In genomic region chr4:38366451-38366850, GRCh38 we compare ENCODE assay signal across 14 cellular contexts.
A peak's percentile ranks its signal among the peaks of the same experiment; 100 is the strongest.
DNase-seq lines count a peak whose midpoint lies in the region; ATAC-seq lines count a peak whose summit lies in the region.
"Had no signal": no experiment of that assay in that cellular context is flagged by ENCODE, and none has a peak within 500 bp of the region (broad histone marks: within the 10 kb centered on the region; RNA-seq: fewer than 3 reads in every experiment).

No MANE protein-coding gene starts in this region.

- DNase-seq in Caki2 (ENCODE audit: low read depth) (peak; percentile 44), NCI-H69 (lab: John Stamatoyannopoulos, UW) (peak; percentile 51), myocyte (ENCODE audit: low read depth) (peak; percentile 37), MV-4-11 (lab: John Stamatoyannopoulos, UW) (no peak), UCSD-AML1 (lab: John Stamatoyannopoulos, UW; ENCODE audit: unreplicated experiment) (no peak)
- DNase-seq in T-helper 2 cell treated with Interferon-gamma antibody and Interleukin-4, amounts not matched to agents 5 μg/mL and 100 μg/mL, for 36 hours (ENCODE audit: low spot score): no peak
- DNase-seq: activated CD8-positive, alpha-beta memory T cell treated with anti-CD3 and anti-CD28 coated beads, Interleukin-2, amount 50 U/mL, for 48 hours; naive B cell; NCI-H524 treated with DMSO at 0.1 percent for 48 hours; SIG-M5; spleen had no signal

- in situ Hi-C loops in Caki2 (cut with HindIII; ENCODE audit: low pct_unique_long_range_greater_than_20kb, low sequenced_read_pairs): no loop called here

- peaks cover 4% of the 10 kb centered on the region for H3K27me3 Mint-ChIP-seq in T-helper 2 cell treated with Interferon-gamma antibody and Interleukin-4, amounts not matched to agents 5 μg/mL and 100 μg/mL, for 36 hours (ENCODE audit: low read depth)

- peak; percentile 63 for ATAC-seq in esophagus mucosa
- ATAC-seq in HG02678 (IDR thresholded peaks at IDR 0.05; ENCODE audit: unreplicated experiment): no peak

- H3K36me3 Mint-ChIP-seq in T-helper 2 cell treated with Interferon-gamma antibody and Interleukin-4, amounts not matched to agents 5 μg/mL and 100 μg/mL, for 36 hours (ENCODE audit: low read depth): no peaks in the 10 kb centered on the region
- H3K36me3 Mint-ChIP-seq: naive B cell had no signal

- no peak overlapping the region for H3K4me3 Mint-ChIP-seq in T-helper 2 cell treated with Interferon-gamma antibody and Interleukin-4, amounts not matched to agents 5 μg/mL and 100 μg/mL, for 36 hours
- H3K4me3 Mint-ChIP-seq: B cell, naive B cell had no signal

- no peaks in the 10 kb centered on the region for H3K9me3 Mint-ChIP-seq in T-helper 2 cell treated with Interferon-gamma antibody and Interleukin-4, amounts not matched to agents 5 μg/mL and 100 μg/mL, for 36 hours
- H3K9me3 Mint-ChIP-seq: naive B cell had no signal

- H3K27ac Mint-ChIP-seq in T-helper 2 cell treated with Interferon-gamma antibody and Interleukin-4, amounts not matched to agents 5 μg/mL and 100 μg/mL, for 36 hours: no peak overlapping the region
- H3K27ac Mint-ChIP-seq: B cell, naive B cell had no signal

- H3K4me1 Mint-ChIP-seq in T-helper 2 cell treated with Interferon-gamma antibody and Interleukin-4, amounts not matched to agents 5 μg/mL and 100 μg/mL, for 36 hours (ENCODE audit: low read depth): no peaks in the 10 kb centered on the region
- H3K4me1 Mint-ChIP-seq: B cell, naive B cell had no signal

Comparison
In these comparisons a context has a peak if more than half of its experiments do, and no peak if none do; other contexts are left out.
1. DNase-seq: peak in Caki2 (single experiment), NCI-H69 (single experiment) and myocyte (single experiment); none in MV-4-11 (single experiment), UCSD-AML1 (single experiment) and T-helper 2 cell treated with Interferon-gamma antibody and Interleukin-4, amounts not matched to agents 5 μg/mL and 100 μg/mL, for 36 hours (single experiment).